In genomic region chr11:72598901-72599300, GRCh38 we compare ENCODE assay signal across 9 cellular contexts.
DNase-seq lines count a peak whose midpoint lies in the region; ATAC-seq and TF ChIP-seq lines count a peak whose summit lies in the region.
"Had no signal": no experiment of that assay in that cellular context is flagged by ENCODE, and none has a peak within 500 bp of the region (broad histone marks: within the 10 kb centered on the region; RNA-seq: fewer than 3 reads in every experiment).

No MANE protein-coding gene starts in this region.

- H3K36me3 Mint-ChIP-seq in GM23338 (ENCODE audit: low read depth) = no peaks in the 10 kb centered on the region
- no peaks in the 10 kb centered on the region for H3K36me3 Mint-ChIP-seq in activated CD8-positive, alpha-beta T cell treated with anti-CD3 and anti-CD28 coated beads, Interleukin-2, amount 10 ng/mL, durations not matched to agents 7 days and 5 days (ENCODE audit: low read depth)

- H3K79me2 ChIP-seq in GM23338 (replicated peaks; ENCODE audit: insufficient read depth) = no peaks in the 10 kb centered on the region

- no peaks in the 10 kb centered on the region for H3K9me3 Mint-ChIP-seq in GM23338
- H3K9me3 Mint-ChIP-seq in activated CD8-positive, alpha-beta T cell treated with anti-CD3 and anti-CD28 coated beads, Interleukin-2, amount 10 ng/mL, durations not matched to agents 7 days and 5 days (ENCODE audit: insufficient read depth) = no peaks in the 10 kb centered on the region
- H3K9me3 Mint-ChIP-seq: T-helper 2 cell treated with Interferon-gamma antibody and Interleukin-4, amounts not matched to agents 5 μg/mL and 100 μg/mL, for 36 hours had no signal

- H3K27ac ChIP-seq in GM23338 (ENCODE audit: low read depth) (no peak overlapping the region), substantia nigra (ENCODE audit: low read depth, low read length, poor library complexity, severe bottlenecking) (no peak overlapping the region)

- H3K36me3 ChIP-seq in GM23338 (ENCODE audit: insufficient read depth) = no peaks in the 10 kb centered on the region

- H2AFZ ChIP-seq in GM23338 = no peak overlapping the region

- peak; percentile 62 to 85 for TF ChIP-seq CTCF in GM23338 (conservative IDR thresholded peaks at IDR 0.05; ENCODE audit: low read depth in 2 of 2)

- DNase-seq in GM23338 (ENCODE audit: low spot score) = peak; percentile 79
- DNase-seq in amniotic epithelial cell (ENCODE audit: low read depth) = peak; percentile 20
- peak; percentile 75 for DNase-seq in hepatic stellate cell (ENCODE audit: low spot score)
- DNase-seq in substantia nigra (lab: John Stamatoyannopoulos, UW) = peak in 33 of 49 donors; percentile 0 to 66 (median 25)
- no peak for DNase-seq in kidney glomerular epithelial cell (lab: John Stamatoyannopoulos, UW)
- DNase-seq in activated CD8-positive, alpha-beta T cell treated with anti-CD3 and anti-CD28 coated beads, Interleukin-2, amount 10 ng/mL, durations not matched to agents 7 days and 5 days = no peak
- no peak for DNase-seq in activated CD8-positive, alpha-beta memory T cell treated with anti-CD3 and anti-CD28 coated beads for 24 hours

- no peaks in the 10 kb centered on the region; the same call in 1 of the 2 replicates for H4K20me1 ChIP-seq in GM23338 (replicated peaks; ENCODE audit: insufficient read depth)

- no peak overlapping the region for H3K27ac Mint-ChIP-seq in GM23338
- H3K27ac Mint-ChIP-seq in activated CD8-positive, alpha-beta T cell treated with anti-CD3 and anti-CD28 coated beads, Interleukin-2, amount 10 ng/mL, durations not matched to agents 7 days and 5 days = no peak overlapping the region
- H3K27ac Mint-ChIP-seq: T-helper 2 cell treated with Interferon-gamma antibody and Interleukin-4, amounts not matched to agents 5 μg/mL and 100 μg/mL, for 36 hours had no signal

- no peaks in the 10 kb centered on the region for H3K27me3 ChIP-seq in GM23338 (ENCODE audit: insufficient read depth)

- H3K4me2 ChIP-seq in GM23338 = no peak overlapping the region

- H3K4me1 Mint-ChIP-seq in GM23338 = peaks cover 35% of the 10 kb centered on the region
- H3K4me1 Mint-ChIP-seq in activated CD8-positive, alpha-beta T cell treated with anti-CD3 and anti-CD28 coated beads, Interleukin-2, amount 10 ng/mL, durations not matched to agents 7 days and 5 days (ENCODE audit: low read depth) = peaks cover 2% of the 10 kb centered on the region

- ATAC-seq in GM23338 (peak; percentile 73), GM18517 (IDR thresholded peaks at IDR 0.05; ENCODE audit: unreplicated experiment) (no peak)
- no peak for ATAC-seq in activated CD8-positive, alpha-beta T cell treated with anti-CD3 and anti-CD28 coated beads, Interleukin-2, amount 10 ng/mL, durations not matched to agents 7 days and 5 days

- POLR2A ChIA-PET in activated CD8-positive, alpha-beta T cell treated with anti-CD3 and anti-CD28 coated beads, Interleukin-2, amount 10 ng/mL, durations not matched to agents 7 days and 5 days (lab: Charles Lee) = no interaction called here

- CTCF ChIA-PET in activated CD8-positive, alpha-beta T cell treated with anti-CD3 and anti-CD28 coated beads, Interleukin-2, amount 10 ng/mL, durations not matched to agents 7 days and 5 days (lab: Charles Lee) = interaction anchor here (1.1 to 1.9 kb wide), 5 partner anchors 9 to 69 kb away, joined by 3 to 5 read pairs (median 4); no protein-coding TSS in a partner anchor

- peaks cover 19% of the 10 kb centered on the region; the same call in 1 of the 2 replicates for H3K4me1 ChIP-seq in GM23338 (ENCODE audit: insufficient read depth)

- H3K27me3 Mint-ChIP-seq in GM23338 (ENCODE audit: insufficient read depth, low read depth, poor library complexity) = peaks cover 14% of the 10 kb centered on the region
- H3K27me3 Mint-ChIP-seq in activated CD8-positive, alpha-beta T cell treated with anti-CD3 and anti-CD28 coated beads, Interleukin-2, amount 10 ng/mL, durations not matched to agents 7 days and 5 days (ENCODE audit: low read depth) = peaks cover 11% of the 10 kb centered on the region

- H3K4me3 ChIP-seq in GM23338 = no peak overlapping the region

- H3K4me3 Mint-ChIP-seq in GM23338 = no peak overlapping the region
- H3K4me3 Mint-ChIP-seq in activated CD8-positive, alpha-beta T cell treated with anti-CD3 and anti-CD28 coated beads, Interleukin-2, amount 10 ng/mL, durations not matched to agents 7 days and 5 days = no peak overlapping the region
- H3K4me3 Mint-ChIP-seq: T-helper 2 cell treated with Interferon-gamma antibody and Interleukin-4, amounts not matched to agents 5 μg/mL and 100 μg/mL, for 36 hours had no signal

- no peaks in the 10 kb centered on the region for H3K9me2 ChIP-seq in GM23338 (ENCODE audit: insufficient read depth)

- H3F3A ChIP-seq in GM23338 (replicated peaks; ENCODE audit: low read depth) = no peaks in the 10 kb centered on the region

TF ChIP-seq in GM23338, 12 proteins besides CTCF, POLR2A, EP300 and RAD21:
- TF ChIP-seq EZH2phosphoT487 (IDR thresholded peaks at IDR 0.05; ENCODE audit: unreplicated experiment) = no peak
- no peak for TF ChIP-seq STAT1 (IDR thresholded peaks at IDR 0.05; ENCODE audit: unreplicated experiment)
- no peak for TF ChIP-seq ETS1 (IDR thresholded peaks at IDR 0.05)
- TF ChIP-seq EZH2 (IDR thresholded peaks at IDR 0.05; ENCODE audit: low read depth, unreplicated experiment) = no peak
- TF ChIP-seq ZNF331 (CRISPR knock-in tag; IDR thresholded peaks at IDR 0.05; ENCODE audit: low read depth) = no peak

Comparison
In these comparisons a context has a peak if more than half of its experiments do, and no peak if none do; other contexts are left out.
1. DNase-seq: peak in GM23338 (single experiment), amniotic epithelial cell (single experiment), hepatic stellate cell (single experiment) and substantia nigra (33 of 49); none in kidney glomerular epithelial cell (single experiment), activated CD8-positive, alpha-beta T cell treated with anti-CD3 and anti-CD28 coated beads, Interleukin-2, amount 10 ng/mL, durations not matched to agents 7 days and 5 days (single experiment) and activated CD8-positive, alpha-beta memory T cell treated with anti-CD3 and anti-CD28 coated beads for 24 hours (single experiment).